9 cellular contexts compared by ENCODE assay signal in genomic region chr9:137227057-137227852, GRCh38. TPM values are rescaled to one million over a fixed set of nuclear protein-coding genes. Genes with fewer than 3 reads are reported as not detected.
DNase-seq lines count a peak whose midpoint lies in the region; ATAC-seq and TF ChIP-seq lines count a peak whose summit lies in the region.
"Had no signal": no experiment of that assay in that cellular context is flagged by ENCODE, and none has a peak within 500 bp of the region (broad histone marks: within the 10 kb centered on the region; RNA-seq: fewer than 3 reads in every experiment).

Gene RNF224 (plus strand): TSS chr9:137227502. CDS start chr9:137228336, 834 bp downstream.

- peak within 1 kb of the TSS; percentile 45 for H3K27ac Mint-ChIP-seq in activated naive CD4-positive, alpha-beta T cell treated with anti-CD3 and anti-CD28 coated beads, Interleukin-2, amount 10 ng/mL, durations not matched to agents 7 days and 5 days
- H3K27ac Mint-ChIP-seq: dendritic cell treated with granulocyte-macrophage colony-stimulating factor and Interleukin-4, amounts not matched to agents 40 ng/mL and 50 ng/mL, for 4 days had no signal

- intact Hi-C loops in Right ventricle myocardium inferior (cut with DNase I) (loop anchor here (2.0 kb wide), 1 partner anchor 110 kb away; no protein-coding TSS in a partner anchor), psoas muscle (cut with DNase I) (loop anchor here (2.0 to 5.0 kb wide), 3 partner anchors 40 to 108 kb away; partner anchors contain the start of genes ANAPC2 (in 1 of the 2) and SSNA1 (in 1 of the 2)), aorta (cut with DNase I) (loop anchor here in 1 of 2 donors (5.0 kb wide), 1 partner anchor 105 kb away; no protein-coding TSS in a partner anchor)

- no peak within 1 kb of the TSS for H3K4me2 ChIP-seq in Loucy (ENCODE audit: low read depth, low read length, poor library complexity, severe bottlenecking)

- H3K27ac ChIP-seq in psoas muscle = no peak within 1 kb of the TSS
- H3K27ac ChIP-seq in aorta (ENCODE audit: low read depth in 1 of 2, low read length in 2 of 2) = no peak within 1 kb of the TSS

- H3K4me3 ChIP-seq in Loucy (ENCODE audit: low read length, poor library complexity, severe bottlenecking) (no peak within 1 kb of the TSS), psoas muscle (no peak within 1 kb of the TSS), aorta (ENCODE audit: low read length in 2 of 2) (no peak within 1 kb of the TSS)

- peaks cover 27% of the 10 kb centered on the region for H3K27me3 Mint-ChIP-seq in activated naive CD4-positive, alpha-beta T cell treated with anti-CD3 and anti-CD28 coated beads, Interleukin-2, amount 10 ng/mL, durations not matched to agents 7 days and 5 days

- peak; percentile 89 for TF ChIP-seq CTCF in Loucy (conservative IDR thresholded peaks at IDR 0.05; ENCODE audit: low read length)
- TF ChIP-seq CTCF in psoas muscle (IDR thresholded peaks at IDR 0.05) = peak; percentile 84

- peaks cover 21% of the 10 kb centered on the region for H3K4me1 ChIP-seq in Loucy (ENCODE audit: insufficient read depth, low read length, poor library complexity, severe bottlenecking)
- H3K4me1 ChIP-seq in psoas muscle = peaks cover 11% of the 10 kb centered on the region
- no peaks in the 10 kb centered on the region for H3K4me1 ChIP-seq in aorta (ENCODE audit: control insufficient read depth in 1 of 2, insufficient read depth in 2 of 2, low read length in 2 of 2)

- no peak within 1 kb of the TSS for H3K4me3 Mint-ChIP-seq in activated naive CD4-positive, alpha-beta T cell treated with anti-CD3 and anti-CD28 coated beads, Interleukin-2, amount 10 ng/mL, durations not matched to agents 7 days and 5 days
- H3K4me3 Mint-ChIP-seq: dendritic cell treated with granulocyte-macrophage colony-stimulating factor and Interleukin-4, amounts not matched to agents 40 ng/mL and 50 ng/mL, for 4 days had no signal

- H3K9ac ChIP-seq in Loucy (ENCODE audit: low read depth, low read length, poor library complexity, severe bottlenecking) = peak within 1 kb of the TSS; percentile 36

- H3K9me3 ChIP-seq in Loucy (ENCODE audit: insufficient read depth, low read depth, low read length) = no peaks in the 10 kb centered on the region
- H3K9me3 ChIP-seq in psoas muscle = no peaks in the 10 kb centered on the region
- no peaks in the 10 kb centered on the region for H3K9me3 ChIP-seq in aorta (ENCODE audit: control insufficient read depth, low read length)

- no peaks in the 10 kb centered on the region for H3K9me3 Mint-ChIP-seq in activated naive CD4-positive, alpha-beta T cell treated with anti-CD3 and anti-CD28 coated beads, Interleukin-2, amount 10 ng/mL, durations not matched to agents 7 days and 5 days
- H3K9me3 Mint-ChIP-seq: dendritic cell treated with granulocyte-macrophage colony-stimulating factor and Interleukin-4, amounts not matched to agents 40 ng/mL and 50 ng/mL, for 4 days had no signal

- ATAC-seq in Right ventricle myocardium inferior (peak; percentile 28), psoas muscle (peak in 3 of 4 donors; percentile 28 to 41 (median 35)), aorta (ENCODE audit: low FRiP score) (no peak), GM18502 (IDR thresholded peaks at IDR 0.05; ENCODE audit: poor library complexity, unreplicated experiment) (no peak)

- no peaks in the 10 kb centered on the region for H3K36me3 Mint-ChIP-seq in activated naive CD4-positive, alpha-beta T cell treated with anti-CD3 and anti-CD28 coated beads, Interleukin-2, amount 10 ng/mL, durations not matched to agents 7 days and 5 days

- no peaks in the 10 kb centered on the region for H3K79me2 ChIP-seq in Loucy (ENCODE audit: insufficient read depth, low read length)

- no peaks in the 10 kb centered on the region for H4K20me1 ChIP-seq in Loucy (ENCODE audit: insufficient read depth, low read length, poor library complexity, severe bottlenecking)

- H3K27me3 ChIP-seq in Loucy (ENCODE audit: insufficient read depth, low read length, poor library complexity, severe bottlenecking) (no peaks in the 10 kb centered on the region), psoas muscle (ENCODE audit: insufficient read depth in 3 of 3, low read length in 2 of 3) (peaks cover 0 to 32% (median 7%) of the 10 kb centered on the region in 3 donors), aorta (ENCODE audit: control insufficient read depth in 1 of 2, insufficient read depth in 2 of 2, low read length in 1 of 2) (no peaks in the 10 kb centered on the region)

- H3K36me3 ChIP-seq in Loucy (ENCODE audit: insufficient read depth, low read length) = no peaks in the 10 kb centered on the region
- H3K36me3 ChIP-seq in psoas muscle (ENCODE audit: insufficient read depth in 1 of 2, low read depth in 1 of 2) = no peaks in the 10 kb centered on the region
- no peaks in the 10 kb centered on the region for H3K36me3 ChIP-seq in aorta (ENCODE audit: control insufficient read depth in 1 of 2, insufficient read depth in 2 of 2, low read length in 1 of 2)

- H2AFZ ChIP-seq in Loucy (ENCODE audit: low read length) = no peak within 1 kb of the TSS

- DNase-seq in DMS79 (lab: John Stamatoyannopoulos, UW) (peak; percentile 42), SKM-1 (lab: John Stamatoyannopoulos, UW; ENCODE audit: unreplicated experiment) (peak; percentile 55), Right ventricle myocardium inferior (ENCODE audit: missing footprints) (peak; percentile 87), psoas muscle (peak; percentile 73 to 87), aorta (peak; percentile 80 to 91)
- peak; percentile 90 for DNase-seq in activated naive CD4-positive, alpha-beta T cell treated with anti-CD3 and anti-CD28 coated beads, Interleukin-2, amount 10 ng/mL, durations not matched to agents 7 days and 5 days

- H3K4me1 Mint-ChIP-seq in activated naive CD4-positive, alpha-beta T cell treated with anti-CD3 and anti-CD28 coated beads, Interleukin-2, amount 10 ng/mL, durations not matched to agents 7 days and 5 days = peaks cover 25% of the 10 kb centered on the region

- no peaks in the 10 kb centered on the region for H3K9me2 ChIP-seq in Loucy (replicated peaks; ENCODE audit: low read depth, low read length)

- 12 to 25% (median 18%) methylated on average over 21 to 25 of the region's 25 CpGs for WGBS in psoas muscle, 3 donors
- WGBS in aorta, 2 donors = 28 to 31% methylated on average over 25 of the region's 25 CpGs

- H3F3A ChIP-seq in Loucy (ENCODE audit: low read depth) = no peaks in the 10 kb centered on the region

- CTCF ChIA-PET in activated naive CD4-positive, alpha-beta T cell treated with anti-CD3 and anti-CD28 coated beads, Interleukin-2, amount 10 ng/mL, durations not matched to agents 7 days and 5 days (lab: Charles Lee) = interaction anchor here (1.0 to 6.1 kb wide), 14 partner anchors 10 to 181 kb away, joined by 3 to 45 read pairs (median 6); partner anchors contain the start of genes ANAPC2, NPDC1, SSNA1 and TPRN

RNA-seq across cellular contexts. Expression of gene RNF224, which starts in this region (rescaled TPM):
- total RNA-seq in Right ventricle myocardium inferior (not detected), psoas muscle (not detected), aorta (not detected)
- polyA plus RNA-seq in psoas muscle (under 1 TPM in 1 of 3 donors, not detected in 2; 0.01 TPM), aorta (under 1 TPM; 0.08 to 0.25 TPM)

Comparison
In these comparisons a context has a peak if more than half of its experiments do, and no peak if none do; other contexts are left out.
1. Peak in DNase-seq and ATAC-seq in Right ventricle myocardium inferior; RNA of the gene not detected or under 1 TPM.
2. Peak in DNase-seq and ATAC-seq in psoas muscle; RNA of the gene not detected or under 1 TPM.
3. Peak in DNase-seq in aorta; RNA of the gene not detected or under 1 TPM.